ENCODE assay signal across 15 cellular contexts in the genomic region with DNA sequence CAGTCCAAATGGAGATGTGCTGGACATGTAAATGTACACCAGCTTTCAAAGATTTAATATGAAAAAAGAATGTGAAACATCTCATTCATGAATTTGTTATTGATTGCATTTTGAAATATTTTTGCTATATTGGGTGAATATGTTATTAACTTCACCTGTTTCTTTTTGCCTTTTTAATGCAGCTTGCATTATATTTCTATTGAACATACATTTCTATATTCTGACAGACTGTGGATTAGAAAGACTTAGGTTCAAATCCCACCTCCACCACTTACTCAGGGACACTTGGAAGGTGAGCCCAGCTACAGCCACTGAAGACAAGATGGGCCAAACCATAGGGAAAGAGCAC. TPM values are rescaled to one million over a fixed set of nuclear protein-coding genes. Genes with fewer than 3 reads are reported as not detected.
A peak's percentile ranks its signal among the peaks of the same experiment; 100 is the strongest.
DNase-seq lines count a peak whose midpoint lies in the region; ATAC-seq, FAIRE-seq and TF ChIP-seq lines count a peak whose summit lies in the region.
"Had no signal": no experiment of that assay in that cellular context is flagged by ENCODE, and none has a peak within 500 bp of the region (broad histone marks: within the 10 kb centered on the region; RNA-seq: fewer than 3 reads in every experiment).

No MANE protein-coding gene starts in this region.

- H3K27ac Mint-ChIP-seq in endodermal cell = peak overlapping the region; percentile 39
- H3K27ac Mint-ChIP-seq in activated CD4-positive, alpha-beta T cell treated with anti-CD3 and anti-CD28 coated beads for 36 hours = no peak overlapping the region
- H3K27ac Mint-ChIP-seq: CD4-positive, alpha-beta T cell had no signal

- DNase-seq in D721Med (ENCODE audit: insufficient read length, low spot score) (no peak), endodermal cell (no peak), EL (no peak), left ventricle myocardium inferior (no peak)
- DNase-seq in activated CD4-positive, alpha-beta T cell treated with anti-CD3 and anti-CD28 coated beads for 36 hours = no peak
- DNase-seq: CD4-positive, alpha-beta T cell; Karpas-422 had no signal

- no peak for ATAC-seq in activated CD4-positive, alpha-beta T cell treated with anti-CD3 and anti-CD28 coated beads for 36 hours

- FAIRE-seq in D721Med (lab: Jason Lieb, UNC) = peak; percentile 83
- FAIRE-seq: A204.1, H54 had no signal

- no peak overlapping the region for H3K9ac ChIP-seq in endodermal cell (ENCODE audit: extremely low read depth, low read length, poor library complexity, severe bottlenecking)

- H3K9me3 Mint-ChIP-seq in endodermal cell = no peaks in the 10 kb centered on the region
- H3K9me3 Mint-ChIP-seq in activated CD4-positive, alpha-beta T cell treated with anti-CD3 and anti-CD28 coated beads for 36 hours (ENCODE audit: low read depth) = no peaks in the 10 kb centered on the region
- H3K9me3 Mint-ChIP-seq: CD4-positive, alpha-beta T cell had no signal

- H3K36me3 ChIP-seq in HEK293 (ENCODE audit: control insufficient read depth in 2 of 2, insufficient read depth in 1 of 2, low read length in 2 of 2) (no peaks in the 10 kb centered on the region), endodermal cell (ENCODE audit: control insufficient read depth, insufficient read depth, low read length) (no peaks in the 10 kb centered on the region), left ventricle myocardium inferior (no peaks in the 10 kb centered on the region)

- H3K9me3 ChIP-seq in HEK293 (ENCODE audit: control insufficient read depth, insufficient read depth, low read depth, low read length) (no peaks in the 10 kb centered on the region), endodermal cell (ENCODE audit: control insufficient read depth, low read length) (no peaks in the 10 kb centered on the region), left ventricle myocardium inferior (replicated peaks) (no peaks in the 10 kb centered on the region)
- H3K9me3 ChIP-seq: Caco-2 had no signal

- no peak overlapping the region for H3K27ac ChIP-seq in HEK293 (ENCODE audit: extremely low read depth, low read depth, low read length)
- H3K27ac ChIP-seq in endodermal cell (ENCODE audit: low read depth, low read length) = no peak overlapping the region
- H3K27ac ChIP-seq in left ventricle myocardium inferior (replicated peaks) = no peak overlapping the region
- H3K27ac ChIP-seq: C4-2B, HL-60 had no signal

- H3K4me3 ChIP-seq in HEK293 (ENCODE audit: low read depth, low read length) (no peak overlapping the region), endodermal cell (ENCODE audit: low read length) (no peak overlapping the region), left ventricle myocardium inferior (no peak overlapping the region)
- H3K4me3 ChIP-seq: GM12878 had no signal

- H3K4me1 Mint-ChIP-seq in endodermal cell = peaks cover 34% of the 10 kb centered on the region
- H3K4me1 Mint-ChIP-seq in activated CD4-positive, alpha-beta T cell treated with anti-CD3 and anti-CD28 coated beads for 36 hours = peaks cover 2% of the 10 kb centered on the region

- no peak overlapping the region for H3K4me3 Mint-ChIP-seq in endodermal cell
- no peak overlapping the region for H3K4me3 Mint-ChIP-seq in activated CD4-positive, alpha-beta T cell treated with anti-CD3 and anti-CD28 coated beads for 36 hours
- H3K4me3 Mint-ChIP-seq: CD4-positive, alpha-beta T cell had no signal

- POLR2A ChIA-PET in HEK293 (lab: Yijun Ruan, JAX) = no interaction called here
- POLR2A ChIA-PET in activated CD4-positive, alpha-beta T cell treated with anti-CD3 and anti-CD28 coated beads for 36 hours (lab: Charles Lee) = no interaction called here

- no peaks in the 10 kb centered on the region for H3K36me3 Mint-ChIP-seq in endodermal cell (ENCODE audit: low read depth)
- H3K36me3 Mint-ChIP-seq in activated CD4-positive, alpha-beta T cell treated with anti-CD3 and anti-CD28 coated beads for 36 hours (ENCODE audit: low read depth) = no peaks in the 10 kb centered on the region

- H3K4me1 ChIP-seq in HEK293 (ENCODE audit: control insufficient read depth, insufficient read depth, low read length) = peaks cover 3% of the 10 kb centered on the region; the same call in 1 of the 2 replicates
- H3K4me1 ChIP-seq in endodermal cell (ENCODE audit: control insufficient read depth, insufficient read depth, low read length) = peaks cover 5% of the 10 kb centered on the region
- H3K4me1 ChIP-seq in left ventricle myocardium inferior = no peaks in the 10 kb centered on the region

- CTCF ChIA-PET in HEK293 (lab: Yijun Ruan, JAX) = interaction anchor here (0.5 kb wide), 1 partner anchor 160 kb away, joined by 3 read pairs; no protein-coding TSS in a partner anchor
- CTCF ChIA-PET in activated CD4-positive, alpha-beta T cell treated with anti-CD3 and anti-CD28 coated beads for 36 hours (lab: Charles Lee) = interaction anchor here (0.7 to 2.1 kb wide), 3 partner anchors 148 to 166 kb away, joined by 3 to 8 read pairs (median 3); no protein-coding TSS in a partner anchor

- no peaks in the 10 kb centered on the region for H3K27me3 Mint-ChIP-seq in endodermal cell (ENCODE audit: insufficient read depth)
- peaks cover 6% of the 10 kb centered on the region for H3K27me3 Mint-ChIP-seq in activated CD4-positive, alpha-beta T cell treated with anti-CD3 and anti-CD28 coated beads for 36 hours

- intact Hi-C loops in left ventricle myocardium inferior (cut with micrococcal nuclease) = no loop called here
- intact Hi-C loops in activated CD4-positive, alpha-beta T cell treated with anti-CD3 and anti-CD28 coated beads for 36 hours (cut with DNase I, micrococcal nuclease) = no loop called here

- H3K27me3 ChIP-seq in endodermal cell (ENCODE audit: control insufficient read depth, insufficient read depth, low read length, poor library complexity, severe bottlenecking) (no peaks in the 10 kb centered on the region), left ventricle myocardium inferior (ENCODE audit: low read depth) (peaks cover 59% of the 10 kb centered on the region)

- no peak for TF ChIP-seq CTCF in D721Med (IDR thresholded peaks at IDR 0.05; ENCODE audit: insufficient read depth, missing control alignments)
- no peak for TF ChIP-seq CTCF in HEK293 (tag by site-specific recombination; IDR thresholded peaks at IDR 0.05)
- no peak for TF ChIP-seq CTCF in endodermal cell (conservative IDR thresholded peaks at IDR 0.05)
- TF ChIP-seq CTCF in left ventricle myocardium inferior (IDR thresholded peaks at IDR 0.05; ENCODE audit: borderline replicate concordance) = no peak

TF ChIP-seq in HEK293, 187 proteins besides CTCF, POLR2A, EP300 and RAD21:
- TF ChIP-seq ZNF16 (tag by site-specific recombination; IDR thresholded peaks at IDR 0.05; ENCODE audit: low read depth) (no peak), TCF7L2 (IDR thresholded peaks at IDR 0.05; ENCODE audit: borderline replicate concordance, low read depth, low read length) (peak; percentile 12; the same call in 1 of the 2 replicates)

RNA-seq across cellular contexts. Expression of gene LRRN2, which starts 37.8 kb away (rescaled TPM):
- total RNA-seq in endodermal cell (10 to 100 TPM; 11.4 to 16.2 TPM), left ventricle myocardium inferior (1.4 TPM)
- 15.9 TPM for polyA plus RNA-seq in endodermal cell (2013, experiment 1 of 2)
- 12.1 TPM for polyA plus RNA-seq in endodermal cell (2013, experiment 2 of 2)
- total RNA-seq in activated CD4-positive, alpha-beta T cell treated with anti-CD3 and anti-CD28 coated beads for 36 hours = under 1 TPM in 1 of 2 experiments, not detected in 1; 0.05 TPM
- total RNA-seq: Caco-2; CD4-positive, alpha-beta T cell; GM12878 had no signal
- polyA plus RNA-seq: BJ, GM12878 had no signal
